In the genomic region with DNA sequence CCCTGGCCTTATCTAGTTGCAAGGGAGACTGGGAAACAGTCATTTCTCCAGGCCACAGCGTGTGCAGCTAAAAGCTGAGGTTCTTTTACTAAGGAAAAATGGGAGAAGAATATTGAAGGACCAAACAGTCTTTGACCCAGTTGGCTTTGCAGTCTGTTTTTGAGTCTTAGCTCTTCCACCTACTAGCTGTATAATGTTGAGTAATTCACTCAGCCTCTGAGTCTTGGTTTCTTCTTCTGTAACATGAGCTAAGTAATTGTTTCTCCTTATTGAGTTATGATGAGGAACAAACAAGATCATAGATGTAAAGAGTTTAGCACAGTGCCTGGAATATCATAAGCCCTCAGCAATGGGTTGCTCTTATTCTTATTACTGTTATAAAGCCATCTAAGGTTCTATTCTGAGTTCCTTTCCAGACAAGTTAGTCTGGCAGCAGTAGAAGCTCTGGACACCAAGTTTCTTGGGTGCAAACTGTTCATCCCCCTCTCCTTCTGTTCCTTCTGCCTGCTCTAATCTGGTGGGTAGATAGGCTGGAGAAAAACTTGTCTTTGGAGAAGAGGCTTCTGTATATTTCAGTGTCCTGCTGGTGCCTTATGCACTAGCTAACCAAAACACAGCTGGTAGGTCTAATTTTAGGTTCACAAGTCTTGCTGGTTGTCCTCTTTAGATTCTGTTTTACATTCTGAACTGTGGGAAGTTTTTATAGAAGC, we compare ENCODE assay signal across 13 cellular contexts. TPM values are rescaled to one million over a fixed set of nuclear protein-coding genes. Genes with fewer than 3 reads are reported as not detected.
DNase-seq lines count a peak whose midpoint lies in the region; ATAC-seq and TF ChIP-seq lines count a peak whose summit lies in the region.
"Had no signal": no experiment of that assay in that cellular context is flagged by ENCODE, and none has a peak within 500 bp of the region (broad histone marks: within the 10 kb centered on the region; RNA-seq: fewer than 3 reads in every experiment).

No MANE protein-coding gene starts in this region.

- no peak for TF ChIP-seq EP300 in ovary (IDR thresholded peaks at IDR 0.05)

- DNase-seq in CD4-positive, alpha-beta memory T cell: no peak
- peak; percentile 42 for DNase-seq in NCI-H446 treated with DMSO at 0.1 percent for 48 hours (lab: John Stamatoyannopoulos, UW)
- DNase-seq in right cardiac atrium: no peak
- DNase-seq in DMS79 (lab: John Stamatoyannopoulos, UW): no peak
- DNase-seq in cortex of kidney (lab: John Stamatoyannopoulos, UW): no peak
- DNase-seq in ovary: no peak
- DNase-seq in effector CD8-positive, alpha-beta T cell (lab: John Stamatoyannopoulos, UW): no peak
- DNase-seq: CD4-positive, CD25-positive, alpha-beta regulatory T cell; colonic mucosa; transverse colon had no signal

- peaks cover 35% of the 10 kb centered on the region for H3K4me1 ChIP-seq in CD4-positive, alpha-beta memory T cell (ENCODE audit: insufficient read depth, low read length)
- H3K4me1 ChIP-seq in right cardiac atrium (ENCODE audit: control insufficient read depth, insufficient read depth, low read length): peaks cover 2% of the 10 kb centered on the region
- H3K4me1 ChIP-seq in ovary (ENCODE audit: insufficient read depth): peaks cover 5% of the 10 kb centered on the region
- H3K4me1 ChIP-seq: colonic mucosa had no signal

- peak; percentile 62 for ATAC-seq in GM21390 (IDR thresholded peaks at IDR 0.05; ENCODE audit: unreplicated experiment)
- ATAC-seq in right cardiac atrium: peak; percentile 24 to 29
- ATAC-seq: HCT116 had no signal

- WGBS in right cardiac atrium: 83% methylated on average over 1 of the region's 1 CpG
- 47 to 75% (median 71%) methylated on average over 1 of the region's 1 CpG for WGBS in ovary, 3 donors

- CTCF ChIA-PET in CD4-positive, alpha-beta memory T cell (lab: Charles Lee; ENCODE audit: partially characterized antibody): no interaction called here

- H3K27me3 ChIP-seq in CD4-positive, alpha-beta memory T cell (ENCODE audit: insufficient read depth, low read length): no peaks in the 10 kb centered on the region
- no peaks in the 10 kb centered on the region for H3K27me3 ChIP-seq in right cardiac atrium (ENCODE audit: control insufficient read depth, insufficient read depth)
- no peaks in the 10 kb centered on the region for H3K27me3 ChIP-seq in ovary
- H3K27me3 ChIP-seq: colonic mucosa, transverse colon had no signal

- no peaks in the 10 kb centered on the region for H3K9me3 Mint-ChIP-seq in CD4-positive, alpha-beta memory T cell
- H3K9me3 Mint-ChIP-seq: neural crest cell had no signal

- no peaks in the 10 kb centered on the region for H3K27me3 Mint-ChIP-seq in CD4-positive, alpha-beta memory T cell
- H3K27me3 Mint-ChIP-seq: CD4-positive, CD25-positive, alpha-beta regulatory T cell had no signal

- H3K36me3 Mint-ChIP-seq in CD4-positive, alpha-beta memory T cell: peaks cover 0 to 8% of the 10 kb centered on the region in 2 donors

- no peaks in the 10 kb centered on the region for H3K9me3 ChIP-seq in CD4-positive, alpha-beta memory T cell (ENCODE audit: control insufficient read depth in 1 of 2, low read length in 2 of 2)
- H3K9me3 ChIP-seq in right cardiac atrium (ENCODE audit: control insufficient read depth, low read length) (no peaks in the 10 kb centered on the region), ovary (no peaks in the 10 kb centered on the region)
- H3K9me3 ChIP-seq: colonic mucosa, transverse colon had no signal

- H3K4me3 ChIP-seq in CD4-positive, alpha-beta memory T cell (ENCODE audit: low read length in 2 of 2): no peak overlapping the region
- H3K4me3 ChIP-seq in right cardiac atrium (ENCODE audit: low read length) (no peak overlapping the region), ovary (no peak overlapping the region)
- H3K4me3 ChIP-seq: colonic mucosa, transverse colon had no signal

- H3K36me3 ChIP-seq in CD4-positive, alpha-beta memory T cell (ENCODE audit: insufficient read depth, low read length): no peaks in the 10 kb centered on the region
- H3K36me3 ChIP-seq in ovary: no peaks in the 10 kb centered on the region
- H3K36me3 ChIP-seq: colonic mucosa, transverse colon had no signal

- POLR2A ChIA-PET in CD4-positive, alpha-beta memory T cell (lab: Charles Lee; ENCODE audit: partially characterized antibody): no interaction called here

- intact Hi-C loops in CD4-positive, alpha-beta memory T cell (cut with micrococcal nuclease): no loop called here
- intact Hi-C loops in right cardiac atrium (cut with DNase I): no loop called here
- intact Hi-C loops in ovary (cut with DNase I): no loop called here

- peaks cover 51 to 87% (median 68%) of the 10 kb centered on the region in 4 donors for H3K4me1 Mint-ChIP-seq in CD4-positive, alpha-beta memory T cell

- H3K27ac Mint-ChIP-seq in CD4-positive, alpha-beta memory T cell: peak overlapping the region in 4 of 7 donors; percentile 17 to 60 (median 28)

- H3K27ac ChIP-seq in CD4-positive, alpha-beta memory T cell (ENCODE audit: low read depth, low read length): no peak overlapping the region
- H3K27ac ChIP-seq in right cardiac atrium (ENCODE audit: low read length) (peak overlapping the region; percentile 52), ovary (no peak overlapping the region)
- H3K27ac ChIP-seq: colonic mucosa had no signal

- no peak for TF ChIP-seq CTCF in ovary (IDR thresholded peaks at IDR 0.05)

- no peak for TF ChIP-seq POLR2A in ovary (IDR thresholded peaks at IDR 0.05)

- H3K4me3 Mint-ChIP-seq in CD4-positive, alpha-beta memory T cell: peak overlapping the region in 2 of 8 donors; percentile 2 to 57
- H3K4me3 Mint-ChIP-seq: CD4-positive, CD25-positive, alpha-beta regulatory T cell; neural crest cell had no signal

RNA-seq across cellular contexts. Expression of a gene that starts 13.5 kb away (rescaled TPM):
- 10 to 100 TPM; 49.8 to 53.1 TPM for total RNA-seq in CD4-positive, alpha-beta memory T cell
- polyA plus RNA-seq in CD4-positive, alpha-beta memory T cell: 10 to 100 TPM; 34.7 to 47.6 TPM
- total RNA-seq in right cardiac atrium (10 to 100 TPM; 38.7 to 54.2 (median 41.5) TPM), ovary (10 to 100 TPM; 13.0 to 54.6 (median 45.7) TPM)
- polyA plus RNA-seq in right cardiac atrium (8.7 TPM), ovary (10 to 100 TPM in 1 of 2 donors, 1 to 10 TPM in 1; 9.9 to 50.0 TPM)

RNA-seq across cellular contexts. Expression of a gene that starts 57.8 kb away (rescaled TPM):
- total RNA-seq in CD4-positive, alpha-beta memory T cell: not detected
- under 1 TPM in 1 of 2 donors, not detected in 1; 0.10 TPM for polyA plus RNA-seq in CD4-positive, alpha-beta memory T cell
- 1 to 10 TPM in 3 of 4 donors, under 1 TPM in 1; 0.91 to 5.9 (median 1.5) TPM for total RNA-seq in right cardiac atrium
- polyA plus RNA-seq in right cardiac atrium: 0.95 TPM
- 10 to 100 TPM in 3 of 7 donors, 1 to 10 TPM in 4; 6.4 to 40.2 (median 9.4) TPM for total RNA-seq in ovary
- 1 to 10 TPM; 5.5 TPM for polyA plus RNA-seq in ovary
- total RNA-seq: CD4-positive, CD25-positive, alpha-beta regulatory T cell had no signal
- polyA plus RNA-seq: CD4-positive, CD25-positive, alpha-beta regulatory T cell had no signal
